Comparison of ENCODE assay signal across 27 cellular contexts in genomic region chr1:38585038-38585420, GRCh38.
"Had no signal": no experiment of that assay in that cellular context is flagged by ENCODE, and none has a peak within 500 bp of the region (broad histone marks: within the 10 kb centered on the region; RNA-seq: fewer than 3 reads in every experiment).

No MANE protein-coding gene starts in this region.

- H3K27ac ChIP-seq: adrenal gland, colonic mucosa, SJSA1 had no signal

- ATAC-seq: activated CD8-positive, alpha-beta T cell treated with anti-CD3 and anti-CD28 coated beads, Interleukin-2, amount 10 ng/mL, durations not matched to agents 7 days and 5 days; activated T-cell treated with anti-CD3 and anti-CD28 coated beads, Interleukin-2, amount 50 U/mL, for 72 hours; PC-3; T-helper 17 cell; WTC11 had no signal

- H3K4me1 ChIP-seq: adrenal gland, colonic mucosa, SJSA1 had no signal

- H3K36me3 ChIP-seq: adrenal gland, colonic mucosa, SJSA1 had no signal

- H3K27me3 ChIP-seq: adrenal gland, colonic mucosa had no signal

- H3K9me3 ChIP-seq: adrenal gland, colonic mucosa, SJSA1 had no signal

- DNase-seq: activated CD4-positive, alpha-beta T cell treated with anti-CD3 and anti-CD28 coated beads for 48 hours; activated CD4-positive, alpha-beta T cell treated with anti-CD3 and anti-CD28 coated beads, Interleukin-2, amount 50 U/mL, for 4 hours; activated CD4-positive, CD25-positive, alpha-beta regulatory T cell treated with anti-CD3 and anti-CD28 coated beads, Interleukin-2, amount 50 U/mL, for 72 hours; activated CD8-positive, alpha-beta T cell treated with anti-CD3 and anti-CD28 coated beads, Interleukin-2, amount 10 ng/mL, durations not matched to agents 7 days and 5 days; activated naive CD4-positive, alpha-beta T cell treated with anti-CD3 and anti-CD28 coated beads, Interleukin-2, amount 50 U/mL, for 16 hours; activated naive CD8-positive, alpha-beta T cell treated with anti-CD3 and anti-CD28 coated beads, Interleukin-2, amount 10 ng/mL, durations not matched to agents 7 days and 5 days; activated T-cell treated with anti-CD3 and anti-CD28 coated beads, Interleukin-2, amount 50 U/mL, for 72 hours; anterior cingulate cortex; cerebellar nuclear complex; colonic mucosa; Kasumi-1; NCI-H1092; NCI-H1417 treated with DMSO at 0.1 percent for 48 hours; NCI-H1694; NCI-H2029; NCI-H345; NCI-H510A treated with DMSO at 0.1 percent for 48 hours; NCI-H69; NK-92 treated with Interleukin-12 subunit alpha and Interleukin-12 subunit beta, amount 100 ng/mL, for 24 hours; PC-3; SHP77; T-helper 17 cell; T-helper 9 cell had no signal

- FAIRE-seq: RCC 7860 had no signal

- H3K4me3 ChIP-seq: adrenal gland, colonic mucosa, SJSA1 had no signal
